1 cellular context compared by ENCODE assay signal in genomic region chr12:98490491-98491453, GRCh38.
A peak's percentile ranks its signal among the peaks of the same experiment; 100 is the strongest.
TF ChIP-seq lines count a peak whose summit lies in the region.

No MANE protein-coding gene starts in this region.

TF ChIP-seq in HepG2, 621 proteins besides CTCF, POLR2A, EP300 and RAD21 (continued from another document and continues in another):
- TF ChIP-seq TERF1 (CRISPR knock-in tag; IDR thresholded peaks at IDR 0.05) (no peak), ZNF20 (CRISPR knock-in tag; IDR thresholded peaks at IDR 0.05) (no peak), NCOA2 (CRISPR knock-in tag; IDR thresholded peaks at IDR 0.05) (0 out of 2 replicates have a peak, but pooled peaks have one; percentile 11), ZBTB10 (CRISPR knock-in tag; IDR thresholded peaks at IDR 0.05; ENCODE audit: borderline replicate concordance) (no peak), ZNF788 (CRISPR knock-in tag; IDR thresholded peaks at IDR 0.05; ENCODE audit: borderline replicate concordance) (peak; percentile 36; the same call in 1 of the 2 replicates), RXRB (CRISPR knock-in tag; IDR thresholded peaks at IDR 0.05; ENCODE audit: borderline replicate concordance) (0 out of 2 replicates have a peak, but pooled peaks have one; percentile 56), ZNF34 (CRISPR knock-in tag; IDR thresholded peaks at IDR 0.05; ENCODE audit: borderline replicate concordance) (no peak), ZNF496 (CRISPR knock-in tag; IDR thresholded peaks at IDR 0.05; ENCODE audit: insufficient replicate concordance) (no peak), PAXIP1 (CRISPR knock-in tag; conservative IDR thresholded peaks at IDR 0.05) (peak; percentile 85), GABPB1 (CRISPR knock-in tag; IDR thresholded peaks at IDR 0.05) (peak; percentile 42), ZNF317 (CRISPR knock-in tag; IDR thresholded peaks at IDR 0.05) (peak; percentile 66; the same call in 1 of the 2 replicates), ZNF121 (CRISPR knock-in tag; IDR thresholded peaks at IDR 0.05) (no peak), HNRNPLL (IDR thresholded peaks at IDR 0.05; ENCODE audit: low read depth, low read length, poor library complexity, severe bottlenecking) (no peak), ZNF660 (CRISPR knock-in tag; IDR thresholded peaks at IDR 0.05; ENCODE audit: borderline replicate concordance, low read depth) (no peak), ZNF646 (CRISPR knock-in tag; IDR thresholded peaks at IDR 0.05) (no peak), MAZ (IDR thresholded peaks at IDR 0.05; ENCODE audit: borderline replicate concordance, low read depth, low read length) (no peak), MAZ (CRISPR knock-in tag; IDR thresholded peaks at IDR 0.05; ENCODE audit: low read depth) (no peak), ZNF207 (IDR thresholded peaks at IDR 0.05; ENCODE audit: borderline replicate concordance) (no peak), ZNF816 (CRISPR knock-in tag; IDR thresholded peaks at IDR 0.05; ENCODE audit: borderline replicate concordance) (no peak; the same call in 1 of the 2 replicates), KDM3A (CRISPR knock-in tag; IDR thresholded peaks at IDR 0.05; ENCODE audit: low read depth) (no peak), ZNF644 (CRISPR knock-in tag; IDR thresholded peaks at IDR 0.05; ENCODE audit: low read depth) (no peak), HNF4A (CRISPR knock-in tag; IDR thresholded peaks at IDR 0.05) (peak; percentile 97), ZNF609 (CRISPR knock-in tag; IDR thresholded peaks at IDR 0.05; ENCODE audit: borderline replicate concordance) (0 out of 2 replicates have a peak, but pooled peaks have one; percentile 20), ZBTB38 (CRISPR knock-in tag; IDR thresholded peaks at IDR 0.05) (peak; percentile 61; the same call in 1 of the 2 replicates), CBFB (CRISPR knock-in tag; IDR thresholded peaks at IDR 0.05) (peak; percentile 66; the same call in 1 of the 2 replicates), CENPX (CRISPR knock-in tag; IDR thresholded peaks at IDR 0.05) (no peak), SP4 (CRISPR knock-in tag; IDR thresholded peaks at IDR 0.05) (peak; percentile 45; the same call in 1 of the 2 replicates), ZNF274 (CRISPR knock-in tag; IDR thresholded peaks at IDR 0.05) (no peak), ZBTB37 (CRISPR knock-in tag; IDR thresholded peaks at IDR 0.05) (no peak), SALL2 (CRISPR knock-in tag; IDR thresholded peaks at IDR 0.05) (no peak), NONO (IDR thresholded peaks at IDR 0.05) (no peak), NONO (CRISPR knock-in tag; conservative IDR thresholded peaks at IDR 0.05) (peak; percentile 52; the same call in 1 of the 2 replicates), ATF2 (CRISPR knock-in tag; IDR thresholded peaks at IDR 0.05) (peak; percentile 57; the same call in 1 of the 2 replicates), AHR (CRISPR knock-in tag; IDR thresholded peaks at IDR 0.05) (no peak), ZNF501 (CRISPR knock-in tag; IDR thresholded peaks at IDR 0.05) (peak; percentile 33; the same call in 1 of the 2 replicates)
